In the genomic region with DNA sequence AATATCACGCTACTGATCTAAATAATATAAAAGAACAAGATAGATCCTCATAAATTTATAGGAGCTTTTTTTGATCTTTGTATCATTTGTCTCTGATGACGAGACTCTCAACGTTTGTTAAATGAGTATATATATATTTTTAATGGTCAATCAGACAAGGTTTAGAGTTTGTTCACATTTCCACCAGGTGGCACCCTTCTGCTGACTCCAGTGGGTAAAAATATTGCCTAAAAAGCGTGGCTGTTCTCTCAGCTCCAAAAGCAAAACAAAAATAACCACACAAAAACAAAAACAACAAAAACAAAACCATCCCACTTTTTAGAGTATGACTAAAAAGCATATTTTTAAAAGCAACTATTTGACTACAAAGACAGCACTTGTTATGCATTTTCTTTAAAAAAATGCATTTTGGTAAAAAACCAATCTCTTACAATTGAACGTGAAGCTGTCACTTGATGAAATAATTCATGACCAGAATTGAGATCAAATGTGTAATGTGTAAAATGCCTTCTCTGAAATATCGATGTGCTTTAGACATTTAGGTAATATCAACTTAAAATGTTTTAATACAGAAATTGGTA, we compare ENCODE assay signal across 9 cellular contexts.
DNase-seq lines count a peak whose midpoint lies in the region; ATAC-seq and TF ChIP-seq lines count a peak whose summit lies in the region.
"Had no signal": no experiment of that assay in that cellular context is flagged by ENCODE, and none has a peak within 500 bp of the region (broad histone marks: within the 10 kb centered on the region; RNA-seq: fewer than 3 reads in every experiment).

No MANE protein-coding gene starts in this region.

- H3K4me1 Mint-ChIP-seq in osteocyte (ENCODE audit: unreplicated experiment), result peaks cover 4% of the 10 kb centered on the region

- in situ Hi-C loops in GM23248 (cut with MboI), result no loop called here

- H3K4me3 Mint-ChIP-seq in osteocyte (ENCODE audit: unreplicated experiment), result no peak overlapping the region

- H3K4me3 ChIP-seq in BE2C (ENCODE audit: low read depth, low read length) (no peak overlapping the region), GM23248 (no peak overlapping the region)

- H3K9me3 ChIP-seq in BE2C (no peaks in the 10 kb centered on the region), GM23248 (ENCODE audit: low read depth) (no peaks in the 10 kb centered on the region)

- H3K4me1 ChIP-seq in BE2C (no peaks in the 10 kb centered on the region), GM23248 (ENCODE audit: insufficient read depth) (no peaks in the 10 kb centered on the region)

- no peak overlapping the region for H3K27ac ChIP-seq in GM23248
- H3K27ac ChIP-seq: epithelial cell of prostate had no signal

- no peak overlapping the region for H2AFZ ChIP-seq in GM23248

- peaks cover 23% of the 10 kb centered on the region for H3K27me3 Mint-ChIP-seq in osteocyte (ENCODE audit: unreplicated experiment)

- H3K27ac Mint-ChIP-seq in osteocyte (ENCODE audit: unreplicated experiment), result no peak overlapping the region

- no peaks in the 10 kb centered on the region for H3K36me3 Mint-ChIP-seq in osteocyte (ENCODE audit: unreplicated experiment)

- no peaks in the 10 kb centered on the region for H3F3A ChIP-seq in GM23248 (ENCODE audit: insufficient read depth)

- no peaks in the 10 kb centered on the region for H3K9me2 ChIP-seq in GM23248 (ENCODE audit: insufficient read depth)

- H3K27me3 ChIP-seq in BE2C, result peaks cover 9% of the 10 kb centered on the region; the same call in 1 of the 2 replicates
- H3K27me3 ChIP-seq in GM23248 (replicated peaks; ENCODE audit: insufficient read depth), result peaks cover 20% of the 10 kb centered on the region; the same call in 1 of the 2 replicates

- H3K4me2 ChIP-seq in GM23248 (ENCODE audit: unreplicated experiment), result no peak overlapping the region

- 9 to 10% methylated on average over 6 of the region's 6 CpGs for WGBS in GM23248 (ENCODE audit: low coverage in 1 of 2, low lambda C conversion rate in 2 of 2, missing lambda C conversion rate in 2 of 2), 2 experiments

- no peak for ATAC-seq in HG03521 (IDR thresholded peaks at IDR 0.05; ENCODE audit: unreplicated experiment)
- no peak for ATAC-seq in HG02678 (IDR thresholded peaks at IDR 0.05; ENCODE audit: unreplicated experiment)

- no peak for DNase-seq in BE2C
- peak; percentile 62 for DNase-seq in GM23248
- peak; percentile 76 for DNase-seq in NCI-H460 (ENCODE audit: extremely low read depth, low read depth)
- peak; percentile 12 to 45 for DNase-seq in dermis microvascular lymphatic vessel endothelial cell (ENCODE audit: low read depth in 2 of 2)
- no peak for DNase-seq in osteocyte (ENCODE audit: extremely low spot score, unreplicated experiment)
- no peak for DNase-seq in germinal center (ENCODE audit: low spot score)

- H3K79me2 ChIP-seq in GM23248 (ENCODE audit: insufficient read depth), result no peaks in the 10 kb centered on the region

- no peak overlapping the region for H3K9ac ChIP-seq in GM23248

- TF ChIP-seq CTCF in BE2C (IDR thresholded peaks at IDR 0.05; ENCODE audit: low read depth, low read length), result peak; percentile 49
- peak; percentile 57 for TF ChIP-seq CTCF in osteocyte (IDR thresholded peaks at IDR 0.05)

- no peaks in the 10 kb centered on the region for H4K20me1 ChIP-seq in GM23248 (ENCODE audit: insufficient read depth)

- H3K36me3 ChIP-seq in BE2C, result no peaks in the 10 kb centered on the region
- H3K36me3 ChIP-seq in GM23248 (ENCODE audit: low read depth), result no peaks in the 10 kb centered on the region

- H3K9me3 Mint-ChIP-seq in osteocyte (ENCODE audit: unreplicated experiment), result no peaks in the 10 kb centered on the region

Comparison
In these comparisons a context has a peak if more than half of its experiments do, and no peak if none do; other contexts are left out.
1. DNase-seq: peak in GM23248 (single experiment), NCI-H460 (single experiment) and dermis microvascular lymphatic vessel endothelial cell (2 of 2); none in BE2C (single experiment), osteocyte (single experiment) and germinal center (single experiment).